13 cellular contexts compared by ENCODE assay signal in the genomic region with DNA sequence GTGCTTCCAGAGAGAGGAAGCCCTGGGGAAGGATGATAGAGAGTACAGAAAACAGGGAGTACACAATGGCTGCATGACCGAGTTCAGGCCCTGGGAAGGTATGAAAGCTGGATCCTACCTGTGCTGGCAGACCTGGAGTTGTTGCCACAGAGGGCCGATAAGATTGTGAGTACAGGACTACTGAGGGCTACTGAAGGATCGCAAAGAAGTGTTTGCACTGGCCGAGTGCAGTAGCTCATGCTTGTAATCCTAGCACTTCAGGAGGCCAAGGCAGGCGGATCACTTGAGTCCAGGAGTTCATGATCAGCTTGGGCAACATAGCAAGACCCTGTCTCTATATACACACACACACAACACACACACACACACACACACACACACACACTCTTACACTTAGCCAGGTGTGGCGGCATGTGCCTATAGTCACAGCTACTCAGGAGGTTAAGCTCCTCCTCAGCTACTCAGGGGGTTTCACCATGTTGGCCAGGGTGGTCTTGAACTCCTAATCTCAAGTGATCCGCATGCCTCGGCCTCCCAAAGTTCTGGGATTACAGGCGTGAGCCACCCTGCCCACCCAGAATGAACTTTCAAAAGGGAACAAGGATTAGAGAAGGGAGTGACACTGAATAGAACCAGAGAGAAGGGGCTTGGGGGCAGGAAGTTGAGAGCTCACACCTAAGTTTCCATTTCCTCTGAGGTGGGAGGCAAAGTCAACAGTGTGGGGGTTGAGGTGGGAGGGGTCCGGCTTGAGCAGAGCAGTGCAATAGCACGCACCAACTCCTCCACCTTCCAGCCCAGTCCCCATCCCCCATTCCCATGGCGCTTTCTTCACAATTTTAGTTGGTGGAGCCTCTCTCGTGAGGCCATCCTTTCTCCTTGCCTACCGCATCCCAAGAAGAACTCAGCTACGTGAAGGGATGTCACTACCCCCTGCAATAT. TPM values are rescaled to one million over a fixed set of nuclear protein-coding genes. Genes with fewer than 3 reads are reported as not detected.
DNase-seq lines count a peak whose midpoint lies in the region; TF ChIP-seq lines count a peak whose summit lies in the region.
"Had no signal": no experiment of that assay in that cellular context is flagged by ENCODE, and none has a peak within 500 bp of the region (broad histone marks: within the 10 kb centered on the region; RNA-seq: fewer than 3 reads in every experiment).

No MANE protein-coding gene starts in this region.

- H3K27me3 Mint-ChIP-seq in dendritic cell treated with granulocyte-macrophage colony-stimulating factor and Interleukin-4, amounts not matched to agents 40 ng/mL and 50 ng/mL, for 4 days = no peaks in the 10 kb centered on the region
- no peaks in the 10 kb centered on the region for H3K27me3 Mint-ChIP-seq in progenitor cell of endocrine pancreas

- intact Hi-C loops in dendritic cell treated with granulocyte-macrophage colony-stimulating factor and Interleukin-4, amounts not matched to agents 40 ng/mL and 50 ng/mL, for 4 days (cut with micrococcal nuclease) = no loop called here

- DNase-seq in activated CD8-positive, alpha-beta memory T cell treated with anti-CD3 and anti-CD28 coated beads for 24 hours = peak; percentile 77
- no peak for DNase-seq in activated CD8-positive, alpha-beta memory T cell treated with anti-CD3 and anti-CD28 coated beads, Interleukin-2, amount 50 U/mL, for 48 hours
- DNase-seq in Jurkat, Clone E6-1 (ENCODE audit: low read depth, low spot score) = peak; percentile 19
- no peak for DNase-seq in SHP77 treated with DMSO at 0.1 percent for 48 hours (lab: John Stamatoyannopoulos, UW)
- DNase-seq in mesenteric fat pad (ENCODE audit: low spot score) = no peak
- no peak for DNase-seq in progenitor cell of endocrine pancreas (ENCODE audit: low spot score, unreplicated experiment)
- DNase-seq: activated CD4-positive, alpha-beta T cell treated with anti-CD3 and anti-CD28 coated beads for 48 hours; NCI-H2029 had no signal

- peaks cover 87% of the 10 kb centered on the region for H3K4me1 Mint-ChIP-seq in dendritic cell treated with granulocyte-macrophage colony-stimulating factor and Interleukin-4, amounts not matched to agents 40 ng/mL and 50 ng/mL, for 4 days (ENCODE audit: low read depth)
- H3K4me1 Mint-ChIP-seq in progenitor cell of endocrine pancreas (ENCODE audit: low read depth) = peaks cover 3% of the 10 kb centered on the region

- peak overlapping the region; percentile 58 for H3K4me3 Mint-ChIP-seq in dendritic cell treated with granulocyte-macrophage colony-stimulating factor and Interleukin-4, amounts not matched to agents 40 ng/mL and 50 ng/mL, for 4 days
- no peak overlapping the region for H3K4me3 Mint-ChIP-seq in progenitor cell of endocrine pancreas (ENCODE audit: low read depth)

- H3K4me1 ChIP-seq in thymus (ENCODE audit: control insufficient read depth, insufficient read depth, low read length) = peaks cover 6% of the 10 kb centered on the region

- 93% methylated on average over 15 of the region's 15 CpGs for WGBS in thymus

- no peak overlapping the region for H3K4me3 ChIP-seq in Jurkat, Clone E6-1 (ENCODE audit: low read length)
- H3K4me3 ChIP-seq in thymus (ENCODE audit: low read length) = no peak overlapping the region
- H3K4me3 ChIP-seq: cardiac muscle cell had no signal

- peaks cover 91% of the 10 kb centered on the region for H3K36me3 Mint-ChIP-seq in dendritic cell treated with granulocyte-macrophage colony-stimulating factor and Interleukin-4, amounts not matched to agents 40 ng/mL and 50 ng/mL, for 4 days (ENCODE audit: low read depth)
- peaks cover 15% of the 10 kb centered on the region for H3K36me3 Mint-ChIP-seq in progenitor cell of endocrine pancreas (ENCODE audit: insufficient read depth)

- peak overlapping the region; percentile 80 for H3K27ac ChIP-seq in thymus (ENCODE audit: low read depth)
- H3K27ac ChIP-seq: cardiac muscle cell, HL-60 had no signal

- no peaks in the 10 kb centered on the region for H3K36me3 ChIP-seq in thymus (ENCODE audit: control insufficient read depth, insufficient read depth)
- H3K36me3 ChIP-seq: cardiac muscle cell had no signal

- H3K9me3 Mint-ChIP-seq in dendritic cell treated with granulocyte-macrophage colony-stimulating factor and Interleukin-4, amounts not matched to agents 40 ng/mL and 50 ng/mL, for 4 days = no peaks in the 10 kb centered on the region
- H3K9me3 Mint-ChIP-seq in progenitor cell of endocrine pancreas (ENCODE audit: low read depth) = peaks cover 3% of the 10 kb centered on the region

- no peaks in the 10 kb centered on the region for H3K27me3 ChIP-seq in thymus (ENCODE audit: control insufficient read depth, insufficient read depth)
- H3K27me3 ChIP-seq: cardiac muscle cell had no signal

- no peak for TF ChIP-seq CTCF in progenitor cell of endocrine pancreas (IDR thresholded peaks at IDR 0.05; ENCODE audit: unreplicated experiment)

- peak overlapping the region; percentile 65 for H3K27ac Mint-ChIP-seq in dendritic cell treated with granulocyte-macrophage colony-stimulating factor and Interleukin-4, amounts not matched to agents 40 ng/mL and 50 ng/mL, for 4 days
- H3K27ac Mint-ChIP-seq in progenitor cell of endocrine pancreas = no peak overlapping the region

- H3K9me3 ChIP-seq in thymus (ENCODE audit: control insufficient read depth) = no peaks in the 10 kb centered on the region

RNA-seq across cellular contexts. Expression of gene SCIMP, which starts 7.5 kb away (rescaled TPM):
- polyA plus RNA-seq in Jurkat, Clone E6-1 (2012; ENCODE audit: insufficient read depth, insufficient read length) = not detected
- polyA plus RNA-seq in thymus = 5.1 TPM
- 7.6 TPM for total RNA-seq in mesenteric fat pad
- total RNA-seq in progenitor cell of endocrine pancreas = not detected in 2 replicates
- total RNA-seq: cardiac muscle cell, H1 had no signal
- polyA plus RNA-seq: H1 had no signal

RNA-seq across cellular contexts. Expression of gene ZNF594, which starts 35.5 kb away (rescaled TPM):
- 5.3 TPM for polyA plus RNA-seq in Jurkat, Clone E6-1 (2012; ENCODE audit: insufficient read depth, insufficient read length)
- 5.0 TPM for polyA plus RNA-seq in thymus
- total RNA-seq in mesenteric fat pad = 2.8 TPM
- 23.8 and 26.1 TPM in 2 replicates for total RNA-seq in progenitor cell of endocrine pancreas

RNA-seq across cellular contexts. Expression of gene RABEP1, which starts 54.9 kb away (rescaled TPM):
- 56.3 TPM for polyA plus RNA-seq in Jurkat, Clone E6-1 (2012; ENCODE audit: insufficient read depth, insufficient read length)
- 31.3 TPM for polyA plus RNA-seq in thymus
- total RNA-seq in mesenteric fat pad = 65.7 TPM
- 46.2 and 50.1 TPM in 2 replicates for total RNA-seq in progenitor cell of endocrine pancreas

Comparison
In these comparisons a context has a peak if more than half of its experiments do, and no peak if none do; other contexts are left out.
1. DNase-seq: peak in activated CD8-positive, alpha-beta memory T cell treated with anti-CD3 and anti-CD28 coated beads for 24 hours (single experiment) and Jurkat, Clone E6-1 (single experiment); none in activated CD8-positive, alpha-beta memory T cell treated with anti-CD3 and anti-CD28 coated beads, Interleukin-2, amount 50 U/mL, for 48 hours (single experiment), SHP77 treated with DMSO at 0.1 percent for 48 hours (single experiment), mesenteric fat pad (single experiment) and progenitor cell of endocrine pancreas (single experiment).